ENCODE assay signal across 22 cellular contexts in genomic region chr6:100335999-100336398, GRCh38.
"Had no signal": no experiment of that assay in that cellular context is flagged by ENCODE, and none has a peak within 500 bp of the region (broad histone marks: within the 10 kb centered on the region; RNA-seq: fewer than 3 reads in every experiment).

No MANE protein-coding gene starts in this region.

- H3K9me3 ChIP-seq: colonic mucosa, pancreas, right atrium auricular region, testis, uterus had no signal

- H3K4me3 ChIP-seq: colonic mucosa, heart right ventricle, pancreas, psoas muscle, right atrium auricular region, skin epidermis, testis, uterus had no signal

- DNase-seq: activated CD4-positive, alpha-beta T cell treated with anti-CD3 and anti-CD28 coated beads for 36 hours; activated CD4-positive, alpha-beta T cell treated with anti-CD3 and anti-CD28 coated beads, Interleukin-2, amount 50 U/mL, for 4 hours; activated CD8-positive, alpha-beta memory T cell treated with anti-CD3 and anti-CD28 coated beads for 24 hours; activated CD8-positive, alpha-beta memory T cell treated with anti-CD3 and anti-CD28 coated beads, Interleukin-2, amount 50 U/mL, for 4 hours; activated T-cell treated with anti-CD3 and anti-CD28 coated beads, Interleukin-2, amount 50 U/mL, for 24 hours; colonic mucosa; heart right ventricle; left colon; mesenchymal stem cell; nephron progenitor cell; pancreas; psoas muscle; T1000; testis; trophoblast cell; uterus had no signal

- ATAC-seq: activated CD4-positive, alpha-beta T cell treated with anti-CD3 and anti-CD28 coated beads for 36 hours; activated naive CD4-positive, alpha-beta T cell treated with anti-CD3 and anti-CD28 coated beads, Interleukin-2, amount 50 U/mL, for 72 hours; activated T-helper 17 cell treated with anti-CD3 and anti-CD28 coated beads, Interleukin-2, amount 50 U/mL, for 72 hours; heart right ventricle; left colon; pancreas; psoas muscle; stimulated activated memory B cell treated with anti-CD40 and anti-IgM and Interleukin-4, amounts not matched to agents 10 μg/mL and 1 μg/mL and 100 μg/mL, for 72 hours; WTC11 had no signal

- H3K27ac ChIP-seq: colonic mucosa, heart right ventricle, pancreas, psoas muscle, right atrium auricular region, skin epidermis, testis, uterus had no signal

- H3K36me3 ChIP-seq: colonic mucosa, heart right ventricle, pancreas, right atrium auricular region, uterus had no signal

- H3K27me3 ChIP-seq: colonic mucosa, heart right ventricle, pancreas, right atrium auricular region, testis, uterus had no signal

- H3K4me1 ChIP-seq: colonic mucosa, heart right ventricle, pancreas, psoas muscle, right atrium auricular region, testis, uterus had no signal
